23 cellular contexts compared by ENCODE assay signal in genomic region chr20:63530788-63531160, GRCh38. TPM values are rescaled to one million over a fixed set of nuclear protein-coding genes. Genes with fewer than 3 reads are reported as not detected.
A peak's percentile ranks its signal among the peaks of the same experiment; 100 is the strongest.
DNase-seq lines count a peak whose midpoint lies in the region; ATAC-seq and TF ChIP-seq lines count a peak whose summit lies in the region.
"Had no signal": no experiment of that assay in that cellular context is flagged by ENCODE, and none has a peak within 500 bp of the region (broad histone marks: within the 10 kb centered on the region; RNA-seq: fewer than 3 reads in every experiment).

No MANE protein-coding gene starts in this region.

- ATAC-seq in foreskin keratinocyte (no peak), gastroesophageal sphincter (no peak)
- ATAC-seq: GM12878, left lung had no signal

- H3K4me1 ChIP-seq in mucosa of rectum (ENCODE audit: control insufficient read depth in 2 of 2, insufficient read depth in 2 of 2, low read length in 2 of 2) (peaks cover 26 to 36% of the 10 kb centered on the region in 2 donors), foreskin keratinocyte (peaks cover 3% of the 10 kb centered on the region), endodermal cell (ENCODE audit: control insufficient read depth, insufficient read depth, low read length) (no peaks in the 10 kb centered on the region), gastroesophageal sphincter (peaks cover 0 to 11% (median 4%) of the 10 kb centered on the region in 3 donors)

- H3K9me3 Mint-ChIP-seq in endodermal cell, result no peaks in the 10 kb centered on the region
- H3K9me3 Mint-ChIP-seq: activated naive CD8-positive, alpha-beta T cell treated with anti-CD3 and anti-CD28 coated beads for 36 hours; CD8-positive, alpha-beta memory T cell had no signal

- H3K4me3 ChIP-seq in mucosa of rectum (ENCODE audit: low read length in 2 of 2) (no peak overlapping the region), endodermal cell (ENCODE audit: low read length) (no peak overlapping the region), gastroesophageal sphincter (no peak overlapping the region)
- H3K4me3 ChIP-seq: esophagus muscularis mucosa, GM12878, left lung, upper lobe of left lung had no signal

- 88 to 93% methylated on average over 11 to 14 of the region's 14 CpGs for WGBS in endodermal cell (ENCODE audit: insufficient coverage in 1 of 2, insufficient read length in 1 of 2), 2 experiments
- WGBS in gastroesophageal sphincter (ENCODE audit: low coverage in 1 of 2), 2 donors, result no CpG with 5 or more reads among the region's 14 CpGs

- no peaks in the 10 kb centered on the region for H3K27me3 Mint-ChIP-seq in endodermal cell (ENCODE audit: insufficient read depth)
- H3K27me3 Mint-ChIP-seq: activated naive CD8-positive, alpha-beta T cell treated with anti-CD3 and anti-CD28 coated beads for 36 hours had no signal

- H3K27me3 ChIP-seq in mucosa of rectum (ENCODE audit: control insufficient read depth in 2 of 2, insufficient read depth in 2 of 2, low read length in 2 of 2) (no peaks in the 10 kb centered on the region), foreskin keratinocyte (no peaks in the 10 kb centered on the region), endodermal cell (ENCODE audit: control insufficient read depth, insufficient read depth, low read length, poor library complexity, severe bottlenecking) (no peaks in the 10 kb centered on the region), gastroesophageal sphincter (peaks cover 43% of the 10 kb centered on the region)
- H3K27me3 ChIP-seq: upper lobe of left lung had no signal

- no peak overlapping the region for H3K4me3 Mint-ChIP-seq in endodermal cell
- H3K4me3 Mint-ChIP-seq: activated naive CD8-positive, alpha-beta T cell treated with anti-CD3 and anti-CD28 coated beads for 36 hours had no signal

- H3K9me3 ChIP-seq in mucosa of rectum (ENCODE audit: control insufficient read depth in 2 of 2, low read length in 2 of 2), result no peaks in the 10 kb centered on the region
- H3K9me3 ChIP-seq in endodermal cell (ENCODE audit: control insufficient read depth, low read length), result no peaks in the 10 kb centered on the region
- H3K9me3 ChIP-seq in gastroesophageal sphincter, result no peaks in the 10 kb centered on the region
- H3K9me3 ChIP-seq: esophagus muscularis mucosa, left lung, neutrophil, upper lobe of left lung had no signal

- H3K9ac ChIP-seq in mucosa of rectum (ENCODE audit: low read depth in 1 of 2, low read length in 2 of 2), result peak overlapping the region in 1 of 2 donors; percentile 44
- no peak overlapping the region for H3K9ac ChIP-seq in endodermal cell (ENCODE audit: extremely low read depth, low read length, poor library complexity, severe bottlenecking)

- DNase-seq in ELF-1 (ENCODE audit: low read depth, low spot score) (peak; percentile 1), RWPE1 (ENCODE audit: low spot score) (no peak), foreskin keratinocyte (no peak), endodermal cell (no peak)
- DNase-seq: activated CD4-positive, alpha-beta T cell treated with anti-CD3 and anti-CD28 coated beads for 48 hours; activated naive CD8-positive, alpha-beta T cell treated with anti-CD3 and anti-CD28 coated beads for 36 hours; effector CD8-positive, alpha-beta T cell; GOT3; KBM-7; NCI-H2171 treated with DMSO at 0.1 percent for 48 hours; NCI-H69; SHP77 treated with DMSO at 0.1 percent for 48 hours; stimulated activated CD4-positive, alpha-beta T cell treated with anti-CD3 and anti-CD28 coated beads, Interleukin-12 subunit alpha, Interleukin-12 subunit beta, amount 100 ng/mL, for 4 hours had no signal

- H3K27ac Mint-ChIP-seq in endodermal cell, result no peak overlapping the region
- H3K27ac Mint-ChIP-seq: activated naive CD8-positive, alpha-beta T cell treated with anti-CD3 and anti-CD28 coated beads for 36 hours; CD8-positive, alpha-beta memory T cell had no signal

- TF ChIP-seq POLR2A in gastroesophageal sphincter (IDR thresholded peaks at IDR 0.05), result no peak

- H3K36me3 Mint-ChIP-seq in endodermal cell (ENCODE audit: low read depth), result no peaks in the 10 kb centered on the region
- H3K36me3 Mint-ChIP-seq: activated naive CD8-positive, alpha-beta T cell treated with anti-CD3 and anti-CD28 coated beads for 36 hours had no signal

- H3K36me3 ChIP-seq in mucosa of rectum (ENCODE audit: control insufficient read depth in 2 of 2, insufficient read depth in 2 of 2, low read length in 2 of 2) (peaks cover 6 to 8% of the 10 kb centered on the region in 2 donors), endodermal cell (ENCODE audit: control insufficient read depth, insufficient read depth, low read length) (no peaks in the 10 kb centered on the region), gastroesophageal sphincter (no peaks in the 10 kb centered on the region)
- H3K36me3 ChIP-seq: esophagus muscularis mucosa, left lung, neutrophil, upper lobe of left lung had no signal

- no peaks in the 10 kb centered on the region for H3K4me1 Mint-ChIP-seq in endodermal cell

- H3K27ac ChIP-seq in RWPE1 (peak overlapping the region; percentile 15), mucosa of rectum (ENCODE audit: low read depth in 2 of 2, low read length in 2 of 2) (peak overlapping the region; percentile 58 to 67), foreskin keratinocyte (no peak overlapping the region), endodermal cell (ENCODE audit: low read depth, low read length) (no peak overlapping the region), gastroesophageal sphincter (no peak overlapping the region)
- H3K27ac ChIP-seq: esophagus muscularis mucosa, left lung, neutrophil, upper lobe of left lung had no signal

- TF ChIP-seq CTCF in RWPE1 (conservative IDR thresholded peaks at IDR 0.05; ENCODE audit: low read depth) (no peak), foreskin keratinocyte (conservative IDR thresholded peaks at IDR 0.05) (no peak), endodermal cell (conservative IDR thresholded peaks at IDR 0.05) (no peak), gastroesophageal sphincter (IDR thresholded peaks at IDR 0.05) (no peak)

- POLR2A ChIA-PET in RWPE1 (lab: Yijun Ruan, JAX; ENCODE audit: low non-redundant PET), result interaction anchor here (0.7 to 0.9 kb wide), 2 partner anchors 9 to 10 kb away, joined by 3 read pairs; no protein-coding TSS in a partner anchor

- TF ChIP-seq EP300 in gastroesophageal sphincter (IDR thresholded peaks at IDR 0.05), result no peak

- CTCF ChIA-PET in RWPE1 (lab: Yijun Ruan, JAX), result interaction anchor here (0.9 kb wide), 1 partner anchor 10 kb away, joined by 3 read pairs; the partner anchor contains the start of gene PPDPF

RNA-seq across cellular contexts. Expression of gene PTK6, which starts 6.4 kb away (rescaled TPM):
- 15.7 and 21.8 TPM in 2 replicates for total RNA-seq in foreskin keratinocyte
- polyA plus RNA-seq in foreskin keratinocyte, result 15.2 and 22.0 TPM in 2 replicates
- under 1 TPM in 1 of 2 donors, not detected in 1; 0.22 TPM for total RNA-seq in endodermal cell
- polyA plus RNA-seq in endodermal cell (2013, experiment 1 of 2), result not detected
- not detected for polyA plus RNA-seq in endodermal cell (2013, experiment 2 of 2)
- 1 to 10 TPM in 1 of 4 donors, under 1 TPM in 2, not detected in 1; 0.13 to 2.1 (median 0.42) TPM for total RNA-seq in gastroesophageal sphincter
- total RNA-seq: cerebellum had no signal

RNA-seq across cellular contexts. Expression of gene PPDPF, which starts 10.2 kb away (rescaled TPM):
- 181 and 190 TPM in 2 replicates for total RNA-seq in foreskin keratinocyte
- polyA plus RNA-seq in foreskin keratinocyte, result 575 and 701 TPM in 2 replicates
- total RNA-seq in endodermal cell, result 100 to 1,000 TPM; 247 to 296 TPM
- 318 TPM for polyA plus RNA-seq in endodermal cell (2013, experiment 1 of 2)
- 282 TPM for polyA plus RNA-seq in endodermal cell (2013, experiment 2 of 2)
- total RNA-seq in gastroesophageal sphincter, result 100 to 1,000 TPM; 114 to 256 (median 162) TPM

RNA-seq across cellular contexts. Expression of gene SRMS, which starts 16.8 kb away (rescaled TPM):
- total RNA-seq in foreskin keratinocyte (0.11 and 0.17 TPM in 2 replicates), endodermal cell (not detected), gastroesophageal sphincter (not detected)
- 0.04 and 0.09 TPM in 2 replicates for polyA plus RNA-seq in foreskin keratinocyte
- polyA plus RNA-seq in endodermal cell (2013, experiment 1 of 2), result not detected
- polyA plus RNA-seq in endodermal cell (2013, experiment 2 of 2), result not detected
- total RNA-seq: activated naive CD8-positive, alpha-beta T cell treated with anti-CD3 and anti-CD28 coated beads for 36 hours; CD8-positive, alpha-beta memory T cell; cerebellum; esophagus muscularis mucosa; GM12878; left lung; renal cortical epithelial cell; upper lobe of left lung had no signal
- polyA plus RNA-seq: CD8-positive, alpha-beta memory T cell; GM12878 had no signal

RNA-seq across cellular contexts. Expression of gene FNDC11, which starts 23.2 kb away (rescaled TPM):
- total RNA-seq in foreskin keratinocyte (0.53 and 0.78 TPM in 2 replicates), endodermal cell (1 to 10 TPM; 1.8 to 2.4 TPM), gastroesophageal sphincter (under 1 TPM in 1 of 4 donors, not detected in 3; 0.27 TPM)
- polyA plus RNA-seq in foreskin keratinocyte, result 0.67 and 0.68 TPM in 2 replicates
- 5.2 TPM for polyA plus RNA-seq in endodermal cell (2013, experiment 1 of 2)
- 5.2 TPM for polyA plus RNA-seq in endodermal cell (2013, experiment 2 of 2)
- polyA plus RNA-seq: CD8-positive, alpha-beta memory T cell had no signal

RNA-seq across cellular contexts. Expression of gene EEF1A2, which starts 31.9 kb away (rescaled TPM):
- total RNA-seq in foreskin keratinocyte (0.04 TPM in 1 of 2 replicates, not detected in the other), endodermal cell (10 to 100 TPM; 12.1 to 22.6 TPM), gastroesophageal sphincter (1 to 10 TPM in 3 of 4 donors, under 1 TPM in 1; 0.47 to 6.5 (median 3.4) TPM)
- polyA plus RNA-seq in foreskin keratinocyte, result 0.08 and 0.09 TPM in 2 replicates
- 24.7 TPM for polyA plus RNA-seq in endodermal cell (2013, experiment 1 of 2)
- 18.3 TPM for polyA plus RNA-seq in endodermal cell (2013, experiment 2 of 2)
- polyA plus RNA-seq: GM12878 had no signal

Comparison
In these comparisons a context has a peak if more than half of its experiments do, and no peak if none do; other contexts are left out.
1. H3K27ac ChIP-seq: peak in RWPE1 (single experiment) and mucosa of rectum (2 of 2); none in foreskin keratinocyte (single experiment), endodermal cell (single experiment) and gastroesophageal sphincter (0 of 4).